ENCODE assay signal across 1 cellular context in the genomic region with DNA sequence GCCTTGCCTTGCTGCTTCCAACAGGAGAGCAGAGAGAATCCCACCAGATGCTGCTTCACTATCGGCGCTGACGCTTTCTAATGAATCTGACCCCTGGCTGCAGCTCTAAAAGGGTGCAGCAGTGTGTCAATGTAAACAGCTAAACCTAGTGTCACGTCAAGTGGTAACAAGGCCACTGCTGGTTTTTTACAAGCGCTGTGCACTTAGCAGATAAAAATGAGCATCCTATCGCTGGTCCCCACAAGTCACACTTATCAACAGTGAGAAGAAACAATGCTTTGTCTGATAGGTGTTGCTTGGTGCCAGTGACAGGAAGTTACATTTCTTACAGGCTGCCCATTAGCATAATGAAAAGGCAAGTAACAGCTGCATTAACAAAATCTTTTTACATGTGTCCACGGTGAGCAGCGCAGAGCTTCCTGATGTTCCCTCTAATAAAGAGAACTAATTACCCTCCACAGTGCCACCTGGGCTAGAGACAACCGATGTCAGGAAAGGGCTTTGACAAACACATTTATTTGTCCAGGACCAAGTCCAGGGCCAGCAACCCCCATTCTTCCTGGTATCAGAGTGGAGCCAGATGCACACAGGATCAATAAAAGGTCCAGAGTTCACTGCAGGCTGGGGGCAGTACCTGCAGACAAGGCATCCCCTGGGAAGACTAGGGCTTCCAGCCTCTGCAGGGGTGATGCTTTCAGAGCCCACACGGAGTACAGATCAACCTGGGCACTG.
A peak's percentile ranks its signal among the peaks of the same experiment; 100 is the strongest.
TF ChIP-seq lines count a peak whose summit lies in the region.

No MANE protein-coding gene starts in this region.

TF ChIP-seq in HepG2, 621 proteins besides CTCF, POLR2A, EP300 and RAD21 (continued from another document and continues in another):
- TF ChIP-seq ZNF616 (CRISPR knock-in tag; IDR thresholded peaks at IDR 0.05; ENCODE audit: low read depth) (peak; percentile 41; the same call in 1 of the 2 replicates), EZH2 (conservative IDR thresholded peaks at IDR 0.05; ENCODE audit: low read depth, low read length) (no peak), MED8 (CRISPR knock-in tag; IDR thresholded peaks at IDR 0.05; ENCODE audit: insufficient replicate concordance) (peak; percentile 72), ZKSCAN8 (CRISPR knock-in tag; IDR thresholded peaks at IDR 0.05; ENCODE audit: borderline replicate concordance) (peak; percentile 83; the same call in 1 of the 2 replicates), ZSCAN31 (CRISPR knock-in tag; IDR thresholded peaks at IDR 0.05; ENCODE audit: low read depth) (peak; percentile 82; the same call in 1 of the 2 replicates), ZFP90 (CRISPR knock-in tag; IDR thresholded peaks at IDR 0.05; ENCODE audit: borderline replicate concordance) (peak; percentile 64; the same call in 1 of the 2 replicates), REL (CRISPR knock-in tag; conservative IDR thresholded peaks at IDR 0.05) (no peak), RORA (CRISPR knock-in tag; IDR thresholded peaks at IDR 0.05) (no peak), ZNF382 (CRISPR knock-in tag; IDR thresholded peaks at IDR 0.05; ENCODE audit: borderline replicate concordance) (no peak), HHEX (CRISPR knock-in tag; IDR thresholded peaks at IDR 0.05) (peak; percentile 67), ZNF430 (CRISPR knock-in tag; IDR thresholded peaks at IDR 0.05) (0 out of 2 replicates have a peak, but pooled peaks have one; percentile 25), ZBTB38 (CRISPR knock-in tag; IDR thresholded peaks at IDR 0.05) (peak; percentile 82), ZNF550 (CRISPR knock-in tag; IDR thresholded peaks at IDR 0.05; ENCODE audit: borderline replicate concordance) (no peak), POLR2AphosphoS5 (IDR thresholded peaks at IDR 0.05; ENCODE audit: low read depth, low read length) (peak; percentile 54), MAFG (CRISPR knock-in tag; IDR thresholded peaks at IDR 0.05) (no peak), SNAPC2 (CRISPR knock-in tag; IDR thresholded peaks at IDR 0.05) (peak; percentile 94), HBP1 (CRISPR knock-in tag; IDR thresholded peaks at IDR 0.05; ENCODE audit: low read depth) (peak; percentile 90; the same call in 1 of the 2 replicates), ZNF549 (CRISPR knock-in tag; IDR thresholded peaks at IDR 0.05) (no peak), KMT2B (CRISPR knock-in tag; IDR thresholded peaks at IDR 0.05) (peak; percentile 72; the same call in 1 of the 2 replicates), ATF1 (CRISPR knock-in tag; IDR thresholded peaks at IDR 0.05) (peak; percentile 79), ZNF747 (CRISPR knock-in tag; IDR thresholded peaks at IDR 0.05; ENCODE audit: borderline replicate concordance) (peak; percentile 46; the same call in 1 of the 2 replicates), RFXAP (CRISPR knock-in tag; IDR thresholded peaks at IDR 0.05; ENCODE audit: borderline replicate concordance) (peak; percentile 85), NONO (IDR thresholded peaks at IDR 0.05) (no peak), NONO (CRISPR knock-in tag; conservative IDR thresholded peaks at IDR 0.05) (peak; percentile 97), ZFP1 (CRISPR knock-in tag; IDR thresholded peaks at IDR 0.05) (peak; percentile 94; the same call in 1 of the 2 replicates), ZNF3 (CRISPR knock-in tag; IDR thresholded peaks at IDR 0.05) (no peak), KDM5B (CRISPR knock-in tag; IDR thresholded peaks at IDR 0.05; ENCODE audit: borderline replicate concordance) (peak; percentile 71; the same call in 1 of the 2 replicates), GLI4 (CRISPR knock-in tag; IDR thresholded peaks at IDR 0.05; ENCODE audit: borderline replicate concordance) (peak; percentile 80; the same call in 1 of the 2 replicates), ZNF562 (CRISPR knock-in tag; IDR thresholded peaks at IDR 0.05; ENCODE audit: borderline replicate concordance) (no peak), ARNTL (CRISPR knock-in tag; IDR thresholded peaks at IDR 0.05) (no peak; the same call in none of the 2 replicates), JUN (CRISPR knock-in tag; IDR thresholded peaks at IDR 0.05) (peak; percentile 73), CAMTA2 (CRISPR knock-in tag; IDR thresholded peaks at IDR 0.05; ENCODE audit: borderline replicate concordance) (no peak), HNF4A (CRISPR knock-in tag; IDR thresholded peaks at IDR 0.05) (peak; percentile 100), TARDBP (CRISPR knock-in tag; IDR thresholded peaks at IDR 0.05) (peak; percentile 98), ELF1 (CRISPR knock-in tag; IDR thresholded peaks at IDR 0.05) (peak; percentile 84), GATAD2A (CRISPR knock-in tag; IDR thresholded peaks at IDR 0.05) (peak; percentile 99), ZNF264 (CRISPR knock-in tag; IDR thresholded peaks at IDR 0.05) (peak; percentile 96), HNF4G (IDR thresholded peaks at IDR 0.05; ENCODE audit: borderline replicate concordance, low read depth, low read length) (peak; percentile 99), HNF4G (CRISPR knock-in tag; IDR thresholded peaks at IDR 0.05; ENCODE audit: borderline replicate concordance, low read depth) (peak; percentile 98), KLF13 (CRISPR knock-in tag; IDR thresholded peaks at IDR 0.05) (no peak), ZNF710 (CRISPR knock-in tag; IDR thresholded peaks at IDR 0.05; ENCODE audit: borderline replicate concordance) (peak; percentile 95), ZNF256 (CRISPR knock-in tag; conservative IDR thresholded peaks at IDR 0.05) (no peak), ZNF577 (CRISPR knock-in tag; IDR thresholded peaks at IDR 0.05; ENCODE audit: borderline replicate concordance, low read depth) (no peak), ZNF652 (CRISPR knock-in tag; IDR thresholded peaks at IDR 0.05; ENCODE audit: borderline replicate concordance, low read depth) (peak; percentile 83; the same call in 1 of the 2 replicates), SRSF9 (IDR thresholded peaks at IDR 0.05; ENCODE audit: borderline replicate concordance, insufficient read depth, low read depth, low read length, poor library complexity, severe bottlenecking) (no peak), TCF12 (IDR thresholded peaks at IDR 0.05) (no peak), TCF12 (CRISPR knock-in tag; IDR thresholded peaks at IDR 0.05) (peak; percentile 98)
- TF ChIP-seq, protein P1, sequence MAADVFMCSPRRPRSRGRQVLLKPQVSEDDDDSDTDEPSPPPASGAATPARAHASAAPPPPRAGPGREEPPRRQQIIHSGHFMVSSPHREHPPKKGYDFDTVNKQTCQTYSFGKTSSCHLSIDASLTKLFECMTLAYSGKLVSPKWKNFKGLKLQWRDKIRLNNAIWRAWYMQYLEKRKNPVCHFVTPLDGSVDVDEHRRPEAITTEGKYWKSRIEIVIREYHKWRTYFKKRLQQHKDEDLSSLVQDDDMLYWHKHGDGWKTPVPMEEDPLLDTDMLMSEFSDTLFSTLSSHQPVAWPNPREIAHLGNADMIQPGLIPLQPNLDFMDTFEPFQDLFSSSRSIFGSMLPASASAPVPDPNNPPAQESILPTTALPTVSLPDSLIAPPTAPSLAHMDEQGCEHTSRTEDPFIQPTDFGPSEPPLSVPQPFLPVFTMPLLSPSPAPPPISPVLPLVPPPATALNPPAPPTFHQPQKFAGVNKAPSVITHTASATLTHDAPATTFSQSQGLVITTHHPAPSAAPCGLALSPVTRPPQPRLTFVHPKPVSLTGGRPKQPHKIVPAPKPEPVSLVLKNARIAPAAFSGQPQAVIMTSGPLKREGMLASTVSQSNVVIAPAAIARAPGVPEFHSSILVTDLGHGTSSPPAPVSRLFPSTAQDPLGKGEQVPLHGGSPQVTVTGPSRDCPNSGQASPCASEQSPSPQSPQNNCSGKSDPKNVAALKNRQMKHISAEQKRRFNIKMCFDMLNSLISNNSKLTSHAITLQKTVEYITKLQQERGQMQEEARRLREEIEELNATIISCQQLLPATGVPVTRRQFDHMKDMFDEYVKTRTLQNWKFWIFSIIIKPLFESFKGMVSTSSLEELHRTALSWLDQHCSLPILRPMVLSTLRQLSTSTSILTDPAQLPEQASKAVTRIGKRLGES (CRISPR knock-in tag; IDR thresholded peaks at IDR 0.05; ENCODE audit: borderline replicate concordance): no peak
- TF ChIP-seq, protein P2, sequence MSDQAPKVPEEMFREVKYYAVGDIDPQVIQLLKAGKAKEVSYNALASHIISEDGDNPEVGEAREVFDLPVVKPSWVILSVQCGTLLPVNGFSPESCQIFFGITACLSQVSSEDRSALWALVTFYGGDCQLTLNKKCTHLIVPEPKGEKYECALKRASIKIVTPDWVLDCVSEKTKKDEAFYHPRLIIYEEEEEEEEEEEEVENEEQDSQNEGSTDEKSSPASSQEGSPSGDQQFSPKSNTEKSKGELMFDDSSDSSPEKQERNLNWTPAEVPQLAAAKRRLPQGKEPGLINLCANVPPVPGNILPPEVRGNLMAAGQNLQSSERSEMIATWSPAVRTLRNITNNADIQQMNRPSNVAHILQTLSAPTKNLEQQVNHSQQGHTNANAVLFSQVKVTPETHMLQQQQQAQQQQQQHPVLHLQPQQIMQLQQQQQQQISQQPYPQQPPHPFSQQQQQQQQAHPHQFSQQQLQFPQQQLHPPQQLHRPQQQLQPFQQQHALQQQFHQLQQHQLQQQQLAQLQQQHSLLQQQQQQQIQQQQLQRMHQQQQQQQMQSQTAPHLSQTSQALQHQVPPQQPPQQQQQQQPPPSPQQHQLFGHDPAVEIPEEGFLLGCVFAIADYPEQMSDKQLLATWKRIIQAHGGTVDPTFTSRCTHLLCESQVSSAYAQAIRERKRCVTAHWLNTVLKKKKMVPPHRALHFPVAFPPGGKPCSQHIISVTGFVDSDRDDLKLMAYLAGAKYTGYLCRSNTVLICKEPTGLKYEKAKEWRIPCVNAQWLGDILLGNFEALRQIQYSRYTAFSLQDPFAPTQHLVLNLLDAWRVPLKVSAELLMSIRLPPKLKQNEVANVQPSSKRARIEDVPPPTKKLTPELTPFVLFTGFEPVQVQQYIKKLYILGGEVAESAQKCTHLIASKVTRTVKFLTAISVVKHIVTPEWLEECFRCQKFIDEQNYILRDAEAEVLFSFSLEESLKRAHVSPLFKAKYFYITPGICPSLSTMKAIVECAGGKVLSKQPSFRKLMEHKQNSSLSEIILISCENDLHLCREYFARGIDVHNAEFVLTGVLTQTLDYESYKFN (CRISPR knock-in tag; conservative IDR thresholded peaks at IDR 0.05): peak; percentile 100
- TF ChIP-seq, protein P3, sequence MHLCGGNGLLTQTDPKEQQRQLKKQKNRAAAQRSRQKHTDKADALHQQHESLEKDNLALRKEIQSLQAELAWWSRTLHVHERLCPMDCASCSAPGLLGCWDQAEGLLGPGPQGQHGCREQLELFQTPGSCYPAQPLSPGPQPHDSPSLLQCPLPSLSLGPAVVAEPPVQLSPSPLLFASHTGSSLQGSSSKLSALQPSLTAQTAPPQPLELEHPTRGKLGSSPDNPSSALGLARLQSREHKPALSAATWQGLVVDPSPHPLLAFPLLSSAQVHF (CRISPR knock-in tag; IDR thresholded peaks at IDR 0.05): 0 out of 2 replicates have a peak, but pooled peaks have one; percentile 45
- TF ChIP-seq, protein P4, sequence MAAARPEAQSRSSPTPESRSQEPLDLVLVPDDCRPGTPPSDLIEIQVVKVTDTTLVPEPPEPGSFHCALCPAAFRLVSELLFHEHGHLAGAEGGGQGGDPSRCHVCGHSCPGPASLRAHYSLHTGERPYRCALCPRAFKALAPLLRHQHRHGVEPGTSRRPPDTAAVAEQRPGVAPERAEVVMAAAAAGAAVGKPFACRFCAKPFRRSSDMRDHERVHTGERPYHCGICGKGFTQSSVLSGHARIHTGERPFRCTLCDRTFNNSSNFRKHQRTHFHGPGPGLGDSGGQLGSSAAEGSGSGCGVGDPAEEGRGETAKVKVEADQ (CRISPR knock-in tag; IDR thresholded peaks at IDR 0.05; ENCODE audit: borderline replicate concordance): peak; percentile 47; the same call in 1 of the 2 replicates
- TF ChIP-seq, protein P5, sequence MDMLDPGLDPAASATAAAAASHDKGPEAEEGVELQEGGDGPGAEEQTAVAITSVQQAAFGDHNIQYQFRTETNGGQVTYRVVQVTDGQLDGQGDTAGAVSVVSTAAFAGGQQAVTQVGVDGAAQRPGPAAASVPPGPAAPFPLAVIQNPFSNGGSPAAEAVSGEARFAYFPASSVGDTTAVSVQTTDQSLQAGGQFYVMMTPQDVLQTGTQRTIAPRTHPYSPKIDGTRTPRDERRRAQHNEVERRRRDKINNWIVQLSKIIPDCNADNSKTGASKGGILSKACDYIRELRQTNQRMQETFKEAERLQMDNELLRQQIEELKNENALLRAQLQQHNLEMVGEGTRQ (IDR thresholded peaks at IDR 0.05; ENCODE audit: low read depth, low read length): no peak
- TF ChIP-seq, protein P5 (CRISPR knock-in tag; IDR thresholded peaks at IDR 0.05; ENCODE audit: borderline replicate concordance): no peak
